ENCODE assay signal across 1 cellular context in the genomic region with DNA sequence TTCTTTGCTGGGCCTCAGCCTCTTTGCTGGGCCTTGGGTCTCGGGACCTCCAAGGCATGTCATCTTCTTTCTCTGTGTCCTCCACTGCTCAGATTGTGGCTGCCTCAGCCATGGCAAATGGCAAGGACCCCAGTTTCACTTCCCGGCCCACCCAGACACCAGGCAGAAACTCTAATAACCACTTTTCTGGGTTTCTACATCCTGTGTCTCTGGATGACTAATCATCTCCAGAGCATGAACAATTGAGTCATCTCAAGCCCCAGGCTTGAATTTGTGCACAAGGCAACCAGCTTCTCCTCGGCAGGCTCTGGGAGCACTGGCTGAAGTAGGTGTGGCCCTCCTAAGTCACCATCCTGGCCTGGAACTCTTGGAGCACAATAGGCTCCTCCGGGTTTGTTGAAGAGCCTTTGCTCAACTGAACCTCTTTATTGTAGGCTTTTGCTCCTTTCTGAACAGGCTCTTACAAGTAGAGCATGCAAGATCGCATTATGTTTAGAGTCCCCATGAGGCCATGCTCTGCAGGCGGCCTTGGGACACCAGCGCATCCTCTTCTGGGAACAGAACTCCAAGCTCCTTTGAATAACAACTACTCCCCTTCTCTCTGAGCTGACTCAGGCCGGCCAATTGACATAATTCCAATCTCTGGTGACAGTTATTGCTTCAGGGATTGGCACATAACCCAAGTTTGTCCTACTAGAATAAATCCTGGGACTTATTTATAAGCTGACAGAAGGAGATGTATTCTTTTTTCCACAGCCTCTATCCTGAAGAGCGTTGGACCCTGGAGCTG.
TF ChIP-seq lines count a peak whose summit lies in the region.

No MANE protein-coding gene starts in this region.

TF ChIP-seq in GM12878, 131 proteins besides CTCF, POLR2A, EP300 and RAD21 (continued from another document):
- TF ChIP-seq, protein P1, sequence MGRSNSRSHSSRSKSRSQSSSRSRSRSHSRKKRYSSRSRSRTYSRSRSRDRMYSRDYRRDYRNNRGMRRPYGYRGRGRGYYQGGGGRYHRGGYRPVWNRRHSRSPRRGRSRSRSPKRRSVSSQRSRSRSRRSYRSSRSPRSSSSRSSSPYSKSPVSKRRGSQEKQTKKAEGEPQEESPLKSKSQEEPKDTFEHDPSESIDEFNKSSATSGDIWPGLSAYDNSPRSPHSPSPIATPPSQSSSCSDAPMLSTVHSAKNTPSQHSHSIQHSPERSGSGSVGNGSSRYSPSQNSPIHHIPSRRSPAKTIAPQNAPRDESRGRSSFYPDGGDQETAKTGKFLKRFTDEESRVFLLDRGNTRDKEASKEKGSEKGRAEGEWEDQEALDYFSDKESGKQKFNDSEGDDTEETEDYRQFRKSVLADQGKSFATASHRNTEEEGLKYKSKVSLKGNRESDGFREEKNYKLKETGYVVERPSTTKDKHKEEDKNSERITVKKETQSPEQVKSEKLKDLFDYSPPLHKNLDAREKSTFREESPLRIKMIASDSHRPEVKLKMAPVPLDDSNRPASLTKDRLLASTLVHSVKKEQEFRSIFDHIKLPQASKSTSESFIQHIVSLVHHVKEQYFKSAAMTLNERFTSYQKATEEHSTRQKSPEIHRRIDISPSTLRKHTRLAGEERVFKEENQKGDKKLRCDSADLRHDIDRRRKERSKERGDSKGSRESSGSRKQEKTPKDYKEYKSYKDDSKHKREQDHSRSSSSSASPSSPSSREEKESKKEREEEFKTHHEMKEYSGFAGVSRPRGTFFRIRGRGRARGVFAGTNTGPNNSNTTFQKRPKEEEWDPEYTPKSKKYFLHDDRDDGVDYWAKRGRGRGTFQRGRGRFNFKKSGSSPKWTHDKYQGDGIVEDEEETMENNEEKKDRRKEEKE (IDR thresholded peaks at IDR 0.05): no peak
